ENCODE assay signal across 10 cellular contexts in the genomic region with DNA sequence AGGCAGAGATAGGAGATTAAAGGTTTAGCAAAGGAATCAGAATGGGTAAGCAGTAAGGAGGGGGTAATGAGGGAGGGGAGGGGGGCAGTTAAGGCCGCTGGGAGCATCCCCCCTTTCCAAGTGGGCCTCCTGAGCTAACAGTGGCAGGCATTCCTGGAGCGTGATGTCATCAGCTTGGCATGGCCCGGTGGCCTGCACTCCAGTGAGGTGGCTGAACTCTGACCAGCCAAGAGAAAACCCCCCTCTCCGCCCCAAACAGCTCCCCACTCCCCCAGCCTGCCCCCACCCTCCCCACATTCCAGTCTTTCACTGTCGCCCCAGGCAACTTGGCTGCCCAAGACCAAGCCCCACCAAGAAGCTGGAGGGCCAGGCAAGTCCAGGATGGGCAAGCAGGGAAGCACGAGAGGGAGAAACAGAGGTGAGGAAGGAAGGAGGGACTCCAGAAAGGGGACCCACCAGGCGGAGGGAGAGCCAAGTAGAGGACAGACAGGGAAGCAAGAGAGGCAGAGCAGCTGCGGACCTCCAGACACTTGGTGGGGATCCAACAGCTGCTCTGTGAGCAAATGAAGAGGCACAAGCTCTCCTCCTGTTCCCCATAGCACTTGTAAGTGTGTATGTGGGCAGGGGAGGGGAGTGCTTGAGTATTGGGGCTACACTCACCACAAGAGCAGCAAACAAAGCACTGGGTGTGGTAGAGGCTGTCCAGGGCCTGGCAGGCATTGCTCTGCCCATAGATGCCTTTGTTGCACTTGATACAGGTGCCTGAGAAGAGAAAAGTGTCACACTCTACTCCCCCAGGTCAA. TPM values are rescaled to one million over a fixed set of nuclear protein-coding genes. Genes with fewer than 3 reads are reported as not detected.
DNase-seq lines count a peak whose midpoint lies in the region; ATAC-seq and TF ChIP-seq lines count a peak whose summit lies in the region.
"Had no signal": no experiment of that assay in that cellular context is flagged by ENCODE, and none has a peak within 500 bp of the region (broad histone marks: within the 10 kb centered on the region; RNA-seq: fewer than 3 reads in every experiment).

No MANE protein-coding gene starts in this region.

- DNase-seq in choroid plexus epithelial cell (ENCODE audit: low read depth) (peak; percentile 31), right lobe of liver (peak; percentile 79 to 88 (median 83)), NK-92 (lab: John Stamatoyannopoulos, UW; ENCODE audit: unreplicated experiment) (no peak)
- DNase-seq: DND-41 had no signal

- H3K9me3 ChIP-seq in HUES6 (ENCODE audit: control insufficient read depth, insufficient read depth, low read depth, low read length) (no peaks in the 10 kb centered on the region), right lobe of liver (no peaks in the 10 kb centered on the region)
- H3K9me3 ChIP-seq: neutrophil had no signal

- H3K4me3 ChIP-seq in HUES6 (ENCODE audit: low read depth, low read length) (peak overlapping the region; percentile 69), choroid plexus epithelial cell (ENCODE audit: low read depth, low read length) (no peak overlapping the region), right lobe of liver (peak overlapping the region in 2 of 3 donors; percentile 11 to 42)

- H3K27ac ChIP-seq in 22Rv1 (peak overlapping the region; percentile 68), HUES6 (ENCODE audit: low read depth, low read length) (peak overlapping the region; percentile 80), right lobe of liver (peak overlapping the region; percentile 67 to 89 (median 86))
- H3K27ac ChIP-seq: neutrophil had no signal

- intact Hi-C loops in right lobe of liver (cut with DNase I) = no loop called here

- H3K36me3 ChIP-seq in HUES6 (ENCODE audit: control insufficient read depth, insufficient read depth, low read length) (peaks cover 56% of the 10 kb centered on the region), right lobe of liver (peaks cover 0 to 11% (median 2%) of the 10 kb centered on the region in 4 donors)
- H3K36me3 ChIP-seq: neutrophil had no signal

- H3K4me1 ChIP-seq in HUES6 (ENCODE audit: control insufficient read depth, insufficient read depth, low read length) (peaks cover 44% of the 10 kb centered on the region), right lobe of liver (peaks cover 0 to 63% (median 29%) of the 10 kb centered on the region in 4 donors)

- peaks cover 13% of the 10 kb centered on the region; the same call in 1 of the 2 replicates for H3K27me3 ChIP-seq in HUES6 (ENCODE audit: control insufficient read depth, insufficient read depth, low read length)
- no peaks in the 10 kb centered on the region for H3K27me3 ChIP-seq in right lobe of liver

- H3K9ac ChIP-seq in HUES6 (ENCODE audit: low read length) = peak overlapping the region; percentile 77

- WGBS in right lobe of liver (ENCODE audit: insufficient coverage, low coverage, low lambda C conversion rate, missing lambda C conversion rate) = 13% methylated on average over 4 of the region's 8 CpGs

- ATAC-seq in right lobe of liver (peak; percentile 66 to 73 (median 68)), GM18502 (IDR thresholded peaks at IDR 0.05; ENCODE audit: poor library complexity, unreplicated experiment) (no peak), GM18870 (IDR thresholded peaks at IDR 0.05; ENCODE audit: unreplicated experiment) (no peak), HG02678 (IDR thresholded peaks at IDR 0.05; ENCODE audit: unreplicated experiment) (no peak)

- no peak for TF ChIP-seq CTCF in 22Rv1 (IDR thresholded peaks at IDR 0.05)
- TF ChIP-seq CTCF in choroid plexus epithelial cell (conservative IDR thresholded peaks at IDR 0.05; ENCODE audit: low read depth, low read length) = no peak
- no peak for TF ChIP-seq CTCF in right lobe of liver (IDR thresholded peaks at IDR 0.05)

- peak; percentile 24 for TF ChIP-seq POLR2A in right lobe of liver (IDR thresholded peaks at IDR 0.05)

RNA-seq across cellular contexts. Expression of gene AJUBA, which starts 4.5 kb away (rescaled TPM):
- total RNA-seq in right lobe of liver = 10 to 100 TPM in 5 of 6 experiments, 1 to 10 TPM in 1; 7.8 to 64.6 (median 54.2) TPM

RNA-seq across cellular contexts. Expression of gene HAUS4, which starts 21.0 kb away (rescaled TPM):
- 10 to 100 TPM in 4 of 6 experiments, 1 to 10 TPM in 2; 6.8 to 17.9 (median 12.4) TPM for total RNA-seq in right lobe of liver

RNA-seq across cellular contexts. Expression of gene C14orf93, which starts 32.1 kb away (rescaled TPM):
- total RNA-seq in right lobe of liver = 1 to 10 TPM; 1.7 to 4.0 (median 3.2) TPM

RNA-seq across cellular contexts. Expression of gene PRMT5, which starts 48.7 kb away (rescaled TPM):
- total RNA-seq in right lobe of liver = 10 to 100 TPM; 22.5 to 32.1 (median 25.7) TPM

RNA-seq across cellular contexts. Expression of gene PSMB5, which starts 56.8 kb away (rescaled TPM):
- 10 to 100 TPM; 51.2 to 93.5 (median 59.1) TPM for total RNA-seq in right lobe of liver

Comparison
In these comparisons a context has a peak if more than half of its experiments do, and no peak if none do; other contexts are left out.
1. ATAC-seq: peak in right lobe of liver (4 of 4); none in GM18502 (single experiment), GM18870 (single experiment) and HG02678 (single experiment).
2. Peak in every context shown above with its lines, with median percentiles within 50 percentile points of each other: H3K27ac ChIP-seq.